Comparison of ENCODE assay signal across 1 cellular context in the genomic region with DNA sequence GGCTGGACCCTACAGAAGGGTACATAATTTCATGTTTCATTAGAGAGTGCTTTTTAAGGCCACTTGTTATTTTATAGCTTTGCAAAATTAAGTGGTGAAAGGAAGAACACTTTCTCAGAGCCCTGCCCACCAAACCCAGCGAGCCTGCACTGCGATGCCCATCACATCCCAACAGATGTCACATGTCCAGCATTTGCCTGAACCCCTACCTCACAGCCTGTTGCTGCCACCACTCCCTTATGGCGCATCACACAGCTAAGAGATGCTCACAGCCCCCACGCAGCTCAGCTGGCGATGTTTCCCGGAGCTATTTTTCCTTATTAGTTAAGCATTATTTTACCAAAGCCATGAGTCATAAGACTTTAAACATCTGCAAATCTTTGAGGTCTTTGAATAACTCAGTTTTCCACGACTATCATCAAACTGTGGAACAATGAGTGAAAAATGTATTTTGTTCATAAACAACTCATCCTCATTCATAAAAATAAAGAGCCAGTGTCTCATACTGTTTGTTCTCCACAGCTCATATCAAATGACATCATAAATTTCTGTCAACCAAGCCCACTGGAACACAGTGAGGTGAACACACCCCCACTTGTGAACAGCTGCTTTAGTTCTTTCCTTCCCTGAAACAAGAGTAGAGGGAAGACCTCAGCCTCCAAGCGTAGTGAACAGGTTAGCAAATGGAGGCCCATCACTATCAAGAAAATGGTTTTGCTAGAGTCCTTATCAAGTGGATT.
TF ChIP-seq lines count a peak whose summit lies in the region.

No MANE protein-coding gene starts in this region.

TF ChIP-seq in IMR-90, 13 proteins besides CTCF, POLR2A, EP300 and RAD21 (continued from another document):
- TF ChIP-seq, protein P1, sequence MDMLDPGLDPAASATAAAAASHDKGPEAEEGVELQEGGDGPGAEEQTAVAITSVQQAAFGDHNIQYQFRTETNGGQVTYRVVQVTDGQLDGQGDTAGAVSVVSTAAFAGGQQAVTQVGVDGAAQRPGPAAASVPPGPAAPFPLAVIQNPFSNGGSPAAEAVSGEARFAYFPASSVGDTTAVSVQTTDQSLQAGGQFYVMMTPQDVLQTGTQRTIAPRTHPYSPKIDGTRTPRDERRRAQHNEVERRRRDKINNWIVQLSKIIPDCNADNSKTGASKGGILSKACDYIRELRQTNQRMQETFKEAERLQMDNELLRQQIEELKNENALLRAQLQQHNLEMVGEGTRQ (IDR thresholded peaks at IDR 0.05; ENCODE audit: low read depth, low read length) = no peak
- no peak for TF ChIP-seq FOS (IDR thresholded peaks at IDR 0.05; ENCODE audit: low read depth, low read length)
- TF ChIP-seq MXI1 (IDR thresholded peaks at IDR 0.05; ENCODE audit: borderline replicate concordance, low read depth, low read length) = no peak
- TF ChIP-seq NFE2L2 (IDR thresholded peaks at IDR 0.05; ENCODE audit: low read depth, low read length) = no peak
- no peak for TF ChIP-seq MAFK (IDR thresholded peaks at IDR 0.05; ENCODE audit: low read depth, low read length)
- TF ChIP-seq, protein P2, sequence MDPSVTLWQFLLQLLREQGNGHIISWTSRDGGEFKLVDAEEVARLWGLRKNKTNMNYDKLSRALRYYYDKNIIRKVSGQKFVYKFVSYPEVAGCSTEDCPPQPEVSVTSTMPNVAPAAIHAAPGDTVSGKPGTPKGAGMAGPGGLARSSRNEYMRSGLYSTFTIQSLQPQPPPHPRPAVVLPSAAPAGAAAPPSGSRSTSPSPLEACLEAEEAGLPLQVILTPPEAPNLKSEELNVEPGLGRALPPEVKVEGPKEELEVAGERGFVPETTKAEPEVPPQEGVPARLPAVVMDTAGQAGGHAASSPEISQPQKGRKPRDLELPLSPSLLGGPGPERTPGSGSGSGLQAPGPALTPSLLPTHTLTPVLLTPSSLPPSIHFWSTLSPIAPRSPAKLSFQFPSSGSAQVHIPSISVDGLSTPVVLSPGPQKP (IDR thresholded peaks at IDR 0.05; ENCODE audit: borderline replicate concordance, low read depth, low read length) = no peak
- no peak for TF ChIP-seq CHD1 (IDR thresholded peaks at IDR 0.05; ENCODE audit: low read depth, low read length)
